In the genomic region with DNA sequence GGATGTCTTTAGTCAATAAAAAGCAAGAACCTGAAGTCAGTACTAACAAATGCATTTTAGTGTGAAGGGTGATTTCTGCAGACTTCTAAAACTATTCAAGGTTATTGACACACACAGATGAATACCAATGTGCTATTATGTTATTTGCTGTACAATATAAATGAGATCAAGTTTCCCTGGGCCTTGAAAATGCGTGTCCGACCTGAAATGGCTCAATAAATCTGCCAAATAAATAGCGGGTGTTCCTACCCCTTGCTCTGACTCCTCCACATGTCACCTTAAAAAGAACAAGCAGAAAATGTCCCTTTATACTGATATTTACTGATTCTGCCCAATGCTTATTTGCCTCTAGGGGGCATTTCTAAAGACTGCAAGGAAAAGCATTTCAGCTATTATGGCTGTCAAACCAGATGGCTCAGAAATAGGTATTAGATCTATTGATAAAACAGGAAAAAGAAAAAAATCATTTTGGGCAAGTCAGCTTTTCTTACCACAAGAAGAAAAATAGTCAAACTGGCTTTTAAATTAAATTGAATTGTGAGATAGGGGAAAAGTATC, we compare ENCODE assay signal across 2 cellular contexts.
TF ChIP-seq lines count a peak whose summit lies in the region.

No MANE protein-coding gene starts in this region.

TF ChIP-seq in SK-N-SH, 30 proteins besides CTCF, POLR2A, EP300 and RAD21 (continued from another document):
- TF ChIP-seq, protein P1, sequence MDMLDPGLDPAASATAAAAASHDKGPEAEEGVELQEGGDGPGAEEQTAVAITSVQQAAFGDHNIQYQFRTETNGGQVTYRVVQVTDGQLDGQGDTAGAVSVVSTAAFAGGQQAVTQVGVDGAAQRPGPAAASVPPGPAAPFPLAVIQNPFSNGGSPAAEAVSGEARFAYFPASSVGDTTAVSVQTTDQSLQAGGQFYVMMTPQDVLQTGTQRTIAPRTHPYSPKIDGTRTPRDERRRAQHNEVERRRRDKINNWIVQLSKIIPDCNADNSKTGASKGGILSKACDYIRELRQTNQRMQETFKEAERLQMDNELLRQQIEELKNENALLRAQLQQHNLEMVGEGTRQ (IDR thresholded peaks at IDR 0.05; ENCODE audit: borderline replicate concordance, low read depth, low read length) = no peak
- TF ChIP-seq GABPA (IDR thresholded peaks at IDR 0.05; ENCODE audit: low read depth) (no peak), SIN3A (IDR thresholded peaks at IDR 0.05; ENCODE audit: borderline replicate concordance, low read depth, low read length) (no peak), FOXM1 (IDR thresholded peaks at IDR 0.05; ENCODE audit: low read depth) (no peak), FOSL2 (IDR thresholded peaks at IDR 0.05; ENCODE audit: borderline replicate concordance, low read depth) (no peak), MXI1 (IDR thresholded peaks at IDR 0.05; ENCODE audit: low read depth, low read length) (no peak), JUND (IDR thresholded peaks at IDR 0.05) (no peak)
- TF ChIP-seq, protein P2, sequence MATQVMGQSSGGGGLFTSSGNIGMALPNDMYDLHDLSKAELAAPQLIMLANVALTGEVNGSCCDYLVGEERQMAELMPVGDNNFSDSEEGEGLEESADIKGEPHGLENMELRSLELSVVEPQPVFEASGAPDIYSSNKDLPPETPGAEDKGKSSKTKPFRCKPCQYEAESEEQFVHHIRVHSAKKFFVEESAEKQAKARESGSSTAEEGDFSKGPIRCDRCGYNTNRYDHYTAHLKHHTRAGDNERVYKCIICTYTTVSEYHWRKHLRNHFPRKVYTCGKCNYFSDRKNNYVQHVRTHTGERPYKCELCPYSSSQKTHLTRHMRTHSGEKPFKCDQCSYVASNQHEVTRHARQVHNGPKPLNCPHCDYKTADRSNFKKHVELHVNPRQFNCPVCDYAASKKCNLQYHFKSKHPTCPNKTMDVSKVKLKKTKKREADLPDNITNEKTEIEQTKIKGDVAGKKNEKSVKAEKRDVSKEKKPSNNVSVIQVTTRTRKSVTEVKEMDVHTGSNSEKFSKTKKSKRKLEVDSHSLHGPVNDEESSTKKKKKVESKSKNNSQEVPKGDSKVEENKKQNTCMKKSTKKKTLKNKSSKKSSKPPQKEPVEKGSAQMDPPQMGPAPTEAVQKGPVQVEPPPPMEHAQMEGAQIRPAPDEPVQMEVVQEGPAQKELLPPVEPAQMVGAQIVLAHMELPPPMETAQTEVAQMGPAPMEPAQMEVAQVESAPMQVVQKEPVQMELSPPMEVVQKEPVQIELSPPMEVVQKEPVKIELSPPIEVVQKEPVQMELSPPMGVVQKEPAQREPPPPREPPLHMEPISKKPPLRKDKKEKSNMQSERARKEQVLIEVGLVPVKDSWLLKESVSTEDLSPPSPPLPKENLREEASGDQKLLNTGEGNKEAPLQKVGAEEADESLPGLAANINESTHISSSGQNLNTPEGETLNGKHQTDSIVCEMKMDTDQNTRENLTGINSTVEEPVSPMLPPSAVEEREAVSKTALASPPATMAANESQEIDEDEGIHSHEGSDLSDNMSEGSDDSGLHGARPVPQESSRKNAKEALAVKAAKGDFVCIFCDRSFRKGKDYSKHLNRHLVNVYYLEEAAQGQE (IDR thresholded peaks at IDR 0.05; ENCODE audit: low read depth, low read length) = no peak

TF ChIP-seq in SK-N-SH treated with all-trans-retinoic acid at 6 μM for 48 hours, 23 proteins besides CTCF, POLR2A, EP300 and RAD21 (continued from another document):
- TF ChIP-seq, protein P3, sequence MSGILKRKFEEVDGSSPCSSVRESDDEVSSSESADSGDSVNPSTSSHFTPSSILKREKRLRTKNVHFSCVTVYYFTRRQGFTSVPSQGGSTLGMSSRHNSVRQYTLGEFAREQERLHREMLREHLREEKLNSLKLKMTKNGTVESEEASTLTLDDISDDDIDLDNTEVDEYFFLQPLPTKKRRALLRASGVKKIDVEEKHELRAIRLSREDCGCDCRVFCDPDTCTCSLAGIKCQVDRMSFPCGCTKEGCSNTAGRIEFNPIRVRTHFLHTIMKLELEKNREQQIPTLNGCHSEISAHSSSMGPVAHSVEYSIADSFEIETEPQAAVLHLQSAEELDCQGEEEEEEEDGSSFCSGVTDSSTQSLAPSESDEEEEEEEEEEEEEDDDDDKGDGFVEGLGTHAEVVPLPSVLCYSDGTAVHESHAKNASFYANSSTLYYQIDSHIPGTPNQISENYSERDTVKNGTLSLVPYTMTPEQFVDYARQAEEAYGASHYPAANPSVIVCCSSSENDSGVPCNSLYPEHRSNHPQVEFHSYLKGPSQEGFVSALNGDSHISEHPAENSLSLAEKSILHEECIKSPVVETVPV (CRISPR knock-in tag; IDR thresholded peaks at IDR 0.05) = no peak
- TF ChIP-seq, protein P4, sequence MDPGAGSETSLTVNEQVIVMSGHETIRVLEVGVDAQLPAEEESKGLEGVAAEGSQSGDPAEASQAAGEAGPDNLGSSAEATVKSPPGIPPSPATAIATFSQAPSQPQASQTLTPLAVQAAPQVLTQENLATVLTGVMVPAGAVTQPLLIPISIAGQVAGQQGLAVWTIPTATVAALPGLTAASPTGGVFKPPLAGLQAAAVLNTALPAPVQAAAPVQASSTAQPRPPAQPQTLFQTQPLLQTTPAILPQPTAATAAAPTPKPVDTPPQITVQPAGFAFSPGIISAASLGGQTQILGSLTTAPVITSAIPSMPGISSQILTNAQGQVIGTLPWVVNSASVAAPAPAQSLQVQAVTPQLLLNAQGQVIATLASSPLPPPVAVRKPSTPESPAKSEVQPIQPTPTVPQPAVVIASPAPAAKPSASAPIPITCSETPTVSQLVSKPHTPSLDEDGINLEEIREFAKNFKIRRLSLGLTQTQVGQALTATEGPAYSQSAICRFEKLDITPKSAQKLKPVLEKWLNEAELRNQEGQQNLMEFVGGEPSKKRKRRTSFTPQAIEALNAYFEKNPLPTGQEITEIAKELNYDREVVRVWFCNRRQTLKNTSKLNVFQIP (CRISPR knock-in tag; IDR thresholded peaks at IDR 0.05; ENCODE audit: borderline replicate concordance, low read depth) = no peak
